36 cellular contexts compared by ENCODE assay signal in genomic region chrX:116246261-116246660, GRCh38.
DNase-seq lines count a peak whose midpoint lies in the region; FAIRE-seq and TF ChIP-seq lines count a peak whose summit lies in the region.
"Had no signal": no experiment of that assay in that cellular context is flagged by ENCODE, and none has a peak within 500 bp of the region (broad histone marks: within the 10 kb centered on the region; RNA-seq: fewer than 3 reads in every experiment).

No MANE protein-coding gene starts in this region.

- no peak for FAIRE-seq in bronchial epithelial cell (lab: Jason Lieb, UNC)
- FAIRE-seq: D721Med, GM18507, GM19239, H1, islet of Langerhans, TTC549, urothelium cell line had no signal

- H3K36me3 ChIP-seq in PC-9 (ENCODE audit: low read depth) (no peaks in the 10 kb centered on the region), bronchial epithelial cell (ENCODE audit: control insufficient read depth, insufficient read depth, low read length) (no peaks in the 10 kb centered on the region), colonic mucosa (no peaks in the 10 kb centered on the region)
- H3K36me3 ChIP-seq: neutrophil, right atrium auricular region, thoracic aorta had no signal

- H3K27me3 Mint-ChIP-seq in mesothelial cell of epicardium (ENCODE audit: low read depth) = no peaks in the 10 kb centered on the region
- H3K27me3 Mint-ChIP-seq: activated naive CD8-positive, alpha-beta T cell; CD4-positive, alpha-beta T cell; naive B cell; stimulated activated naive CD8-positive, alpha-beta T cell treated with anti-CD3 and anti-CD28 coated beads, Interleukin-15, Interleukin-2, amounts not matched to agents 100 ng/mL and 50 ng/mL, for 24 hours had no signal

- BruUV-seq in PC-9 (replicated peaks; lab: Mats Ljungman, UMichigan) = no TSS peak

- no peak for TF ChIP-seq CTCF in PC-9 (conservative IDR thresholded peaks at IDR 0.05)
- no peak for TF ChIP-seq CTCF in bronchial epithelial cell (IDR thresholded peaks at IDR 0.05; ENCODE audit: insufficient read depth, low read length, severe bottlenecking)
- TF ChIP-seq CTCF in mesothelial cell of epicardium (IDR thresholded peaks at IDR 0.05; ENCODE audit: unreplicated experiment) = no peak
- no peak for TF ChIP-seq CTCF in colonic mucosa (IDR thresholded peaks at IDR 0.05)

- no peaks in the 10 kb centered on the region for H4K20me1 ChIP-seq in PC-9 (ENCODE audit: insufficient read depth)

- POLR2A ChIA-PET in PC-9 (lab: Charles Lee; ENCODE audit: unreplicated experiment) = interaction anchor here (0.6 kb wide), 1 partner anchor 550 kb away, joined by 16 read pairs; no protein-coding TSS in a partner anchor

- H3K79me2 ChIP-seq in PC-9 (ENCODE audit: low read depth) = no peaks in the 10 kb centered on the region

- no peak overlapping the region for H3K4me3 Mint-ChIP-seq in mesothelial cell of epicardium
- H3K4me3 Mint-ChIP-seq: activated naive CD8-positive, alpha-beta T cell; CD4-positive, alpha-beta T cell; naive B cell; stimulated activated naive CD8-positive, alpha-beta T cell treated with anti-CD3 and anti-CD28 coated beads, Interleukin-15, Interleukin-2, amounts not matched to agents 100 ng/mL and 50 ng/mL, for 24 hours; T-helper 1 cell treated with Interleukin-12 subunit alpha and Interleukin-12 subunit beta and Interleukin-4 antibody, amounts not matched to agents 30 μg/mL and 1 μg/mL, for 36 hours had no signal

- no peak overlapping the region for H3K9ac ChIP-seq in colonic mucosa (ENCODE audit: low read depth in 2 of 2, low read length in 2 of 2)

- H3K4me1 Mint-ChIP-seq in mesothelial cell of epicardium = peaks cover 5% of the 10 kb centered on the region
- H3K4me1 Mint-ChIP-seq: naive B cell had no signal

- peaks cover 12% of the 10 kb centered on the region for H3K9me3 ChIP-seq in PC-9 (ENCODE audit: insufficient read depth, low read depth)
- H3K9me3 ChIP-seq in colonic mucosa = no peaks in the 10 kb centered on the region
- H3K9me3 ChIP-seq: neutrophil, right atrium auricular region, thoracic aorta had no signal

- peaks cover 51% of the 10 kb centered on the region for H3K9me3 Mint-ChIP-seq in mesothelial cell of epicardium
- H3K9me3 Mint-ChIP-seq: CD4-positive, alpha-beta T cell had no signal

- intact Hi-C loops in PC-9 (cut with micrococcal nuclease; ENCODE audit: unreplicated experiment) = no loop called here
- intact Hi-C loops in colonic mucosa (cut with DNase I) = no loop called here

- DNase-seq in EL (peak; percentile 23), PC-9 (peak; percentile 50 to 80), bronchial epithelial cell (ENCODE audit: low read depth) (peak; percentile 55), islet precursor cell (peak; percentile 43), mesothelial cell of epicardium (ENCODE audit: low spot score in 2 of 2, unreplicated experiment in 2 of 2) (no peak), Kasumi-1 (lab: John Stamatoyannopoulos, UW) (no peak), colonic mucosa (no peak)
- no peak for DNase-seq in stimulated activated CD4-positive, alpha-beta T cell treated with anti-CD3 and anti-CD28 coated beads, Interleukin-4, amount 100 ng/mL, for 4 hours
- DNase-seq: activated CD4-positive, alpha-beta T cell treated with anti-CD3 and anti-CD28 coated beads, Interleukin-2, amount 50 U/mL, for 1 hour; activated CD4-positive, CD25-positive, alpha-beta regulatory T cell; activated effector memory CD4-positive, alpha-beta T cell treated with Interleukin-2 at 50 U/mL for 16 hours; activated T-cell treated with anti-CD3 and anti-CD28 coated beads, Interleukin-2, amount 50 U/mL, for 1 hour; anterior cingulate cortex; CD4-positive, alpha-beta T cell; IMR-90; left ventricle myocardium superior; midbrain; naive B cell; NCI-H1048; NCI-H446 treated with DMSO at 0.1 percent for 48 hours; posterior cingulate gyrus; stimulated activated CD4-positive, alpha-beta T cell treated with anti-CD3 and anti-CD28 coated beads, Interleukin-1b, Interleukin-23, amount 100 ng/mL, for 48 hours had no signal

- H3K36me3 Mint-ChIP-seq in mesothelial cell of epicardium = no peaks in the 10 kb centered on the region
- H3K36me3 Mint-ChIP-seq: activated naive CD8-positive, alpha-beta T cell; naive B cell had no signal

- no peak overlapping the region for H3K27ac Mint-ChIP-seq in mesothelial cell of epicardium
- H3K27ac Mint-ChIP-seq: activated naive CD8-positive, alpha-beta T cell; CD4-positive, alpha-beta T cell; naive B cell; stimulated activated naive CD8-positive, alpha-beta T cell treated with anti-CD3 and anti-CD28 coated beads, Interleukin-15, Interleukin-2, amounts not matched to agents 100 ng/mL and 50 ng/mL, for 24 hours; T-helper 1 cell treated with Interleukin-12 subunit alpha and Interleukin-12 subunit beta and Interleukin-4 antibody, amounts not matched to agents 30 μg/mL and 1 μg/mL, for 36 hours had no signal

- no peaks in the 10 kb centered on the region for H3K9me2 ChIP-seq in PC-9 (ENCODE audit: insufficient read depth)

- H3K27me3 ChIP-seq in PC-9 (ENCODE audit: insufficient read depth, low read depth) = no peaks in the 10 kb centered on the region
- no peaks in the 10 kb centered on the region for H3K27me3 ChIP-seq in bronchial epithelial cell (ENCODE audit: control insufficient read depth, insufficient read depth, low read length)
- H3K27me3 ChIP-seq in colonic mucosa = no peaks in the 10 kb centered on the region
- H3K27me3 ChIP-seq: neutrophil, right atrium auricular region had no signal

- H3K4me1 ChIP-seq in PC-9 (replicated peaks; ENCODE audit: insufficient read depth) (peaks cover 27% of the 10 kb centered on the region), colonic mucosa (no peaks in the 10 kb centered on the region)
- H3K4me1 ChIP-seq: right atrium auricular region had no signal

- H3K4me3 ChIP-seq in PC-9 (no peak overlapping the region), bronchial epithelial cell (ENCODE audit: low read depth, low read length) (no peak overlapping the region), colonic mucosa (no peak overlapping the region)
- H3K4me3 ChIP-seq: right atrium auricular region, smooth muscle cell, thoracic aorta had no signal

- H2AFZ ChIP-seq in PC-9 = peak overlapping the region; percentile 74; the same call in 1 of the 2 replicates

- CTCF ChIA-PET in PC-9 (lab: Charles Lee) = no interaction called here

- H3K27ac ChIP-seq in PC-9 = peak overlapping the region; percentile 82
- no peak overlapping the region for H3K27ac ChIP-seq in colonic mucosa
- H3K27ac ChIP-seq: neutrophil, right atrium auricular region, thoracic aorta had no signal

- H3F3A ChIP-seq in PC-9 (ENCODE audit: insufficient read depth, low read depth) = peaks cover 14% of the 10 kb centered on the region; the same call in 1 of the 2 replicates

- H3K4me2 ChIP-seq in PC-9 = peak overlapping the region; percentile 65
- H3K4me2 ChIP-seq: smooth muscle cell had no signal

Comparison
In these comparisons a context has a peak if more than half of its experiments do, and no peak if none do; other contexts are left out.
1. DNase-seq: peak in EL (single experiment), PC-9 (2 of 2), bronchial epithelial cell (single experiment) and islet precursor cell (single experiment); none in mesothelial cell of epicardium (0 of 2), Kasumi-1 (0 of 2), stimulated activated CD4-positive, alpha-beta T cell treated with anti-CD3 and anti-CD28 coated beads, Interleukin-4, amount 100 ng/mL, for 4 hours (0 of 2) and colonic mucosa (single experiment).